In genomic region chr9:70403166-70403565, GRCh38 we compare ENCODE assay signal across 15 cellular contexts. TPM values are rescaled to one million over a fixed set of nuclear protein-coding genes. Genes with fewer than 3 reads are reported as not detected.
DNase-seq lines count a peak whose midpoint lies in the region; TF ChIP-seq lines count a peak whose summit lies in the region.
"Had no signal": no experiment of that assay in that cellular context is flagged by ENCODE, and none has a peak within 500 bp of the region (broad histone marks: within the 10 kb centered on the region; RNA-seq: fewer than 3 reads in every experiment).

No MANE protein-coding gene starts in this region.

- TF ChIP-seq EP300 in sigmoid colon (IDR thresholded peaks at IDR 0.05), result no peak

- peak; percentile 53 for DNase-seq in GM23248
- no peak for DNase-seq in epithelial cell of proximal tubule (ENCODE audit: low read depth)
- peak; percentile 32 for DNase-seq in sigmoid colon
- DNase-seq in SJCRH30, result no peak
- no peak for DNase-seq in iPS-NIHi11 (ENCODE audit: low spot score)
- DNase-seq in medulla oblongata (ENCODE audit: extremely low spot score), result no peak
- DNase-seq in stimulated activated CD4-positive, alpha-beta T cell treated with anti-CD3 and anti-CD28 coated beads, Interleukin-4, amount 100 ng/mL, for 1 hour, result no peak
- DNase-seq: activated CD4-positive, CD25-positive, alpha-beta regulatory T cell; C1 segment of cervical spinal cord; foreskin keratinocyte; left colon; NCI-H1436; NCI-H526; occipital lobe had no signal

- peaks cover 13% of the 10 kb centered on the region; the same call in 1 of the 2 replicates for H4K20me1 ChIP-seq in GM23248 (ENCODE audit: insufficient read depth)

- H3K4me3 ChIP-seq in ACC112 (ENCODE audit: low read depth, low read length) (0 out of 2 replicates have a peak overlapping the region, but pooled peaks have one; percentile 38), GM23248 (peak overlapping the region; percentile 43), epithelial cell of proximal tubule (ENCODE audit: low read depth, low read length) (peak overlapping the region; percentile 32), sigmoid colon (peak overlapping the region in 2 of 4 donors; percentile 0 to 4), SJCRH30 (no peak overlapping the region)

- intact Hi-C loops in sigmoid colon (cut with DNase I), result no loop called here

- 4 to 7% methylated on average over 2 of the region's 2 CpGs for WGBS in GM23248 (ENCODE audit: low coverage in 1 of 2, low lambda C conversion rate in 2 of 2, missing lambda C conversion rate in 2 of 2), 2 experiments
- 64 to 75% methylated on average over 2 of the region's 2 CpGs for WGBS in sigmoid colon, 2 donors

- in situ Hi-C loops in GM23248 (cut with MboI), result no loop called here

- H3K4me2 ChIP-seq in GM23248 (ENCODE audit: unreplicated experiment), result peak overlapping the region; percentile 55

- no peak overlapping the region for H2AFZ ChIP-seq in ACC112 (ENCODE audit: low read length, unreplicated experiment)
- no peak overlapping the region for H2AFZ ChIP-seq in GM23248

- H3F3A ChIP-seq in GM23248 (ENCODE audit: insufficient read depth), result peaks cover 12% of the 10 kb centered on the region

- peak overlapping the region; percentile 49 for H3K9ac ChIP-seq in GM23248

- H3K27ac ChIP-seq in ACC112 (ENCODE audit: low read depth, low read length) (peak overlapping the region; percentile 57), GM23248 (peak overlapping the region; percentile 73), sigmoid colon (peak overlapping the region; percentile 44 to 100 (median 86)), SJCRH30 (no peak overlapping the region)
- H3K27ac ChIP-seq: foreskin keratinocyte had no signal

- no peak for TF ChIP-seq POLR2A in sigmoid colon (IDR thresholded peaks at IDR 0.05)

- TF ChIP-seq CTCF in epithelial cell of proximal tubule (conservative IDR thresholded peaks at IDR 0.05; ENCODE audit: low read depth, low read length), result no peak
- TF ChIP-seq CTCF in sigmoid colon (IDR thresholded peaks at IDR 0.05), result no peak

- H3K36me3 ChIP-seq in ACC112 (ENCODE audit: insufficient read depth, low read length) (no peaks in the 10 kb centered on the region), GM23248 (ENCODE audit: low read depth) (no peaks in the 10 kb centered on the region), sigmoid colon (peaks cover 0 to 7% (median under 1%) of the 10 kb centered on the region in 4 donors), SJCRH30 (no peaks in the 10 kb centered on the region)

- H3K79me2 ChIP-seq in ACC112 (ENCODE audit: control insufficient read depth, insufficient read depth, low read length, unreplicated experiment) (peaks cover 96% of the 10 kb centered on the region), GM23248 (ENCODE audit: insufficient read depth) (peaks cover 100% of the 10 kb centered on the region)

- peaks cover 80% of the 10 kb centered on the region for H3K4me1 ChIP-seq in ACC112 (ENCODE audit: control insufficient read depth, insufficient read depth, low read length, unreplicated experiment)
- H3K4me1 ChIP-seq in GM23248 (ENCODE audit: insufficient read depth), result peaks cover 45% of the 10 kb centered on the region
- peaks cover 0 to 100% (median 98%) of the 10 kb centered on the region in 4 donors for H3K4me1 ChIP-seq in sigmoid colon
- peaks cover 10% of the 10 kb centered on the region for H3K4me1 ChIP-seq in SJCRH30

- H3K9me3 ChIP-seq in GM23248 (ENCODE audit: low read depth), result no peaks in the 10 kb centered on the region
- H3K9me3 ChIP-seq in sigmoid colon, result no peaks in the 10 kb centered on the region
- no peaks in the 10 kb centered on the region; the same call in 1 of the 2 replicates for H3K9me3 ChIP-seq in SJCRH30 (replicated peaks)

- H3K27me3 ChIP-seq in ACC112 (ENCODE audit: insufficient read depth, low read length) (no peaks in the 10 kb centered on the region), GM23248 (replicated peaks; ENCODE audit: insufficient read depth) (no peaks in the 10 kb centered on the region), sigmoid colon (no peaks in the 10 kb centered on the region), SJCRH30 (no peaks in the 10 kb centered on the region)
- H3K27me3 ChIP-seq: foreskin keratinocyte had no signal

- no peaks in the 10 kb centered on the region for H3K9me2 ChIP-seq in GM23248 (ENCODE audit: insufficient read depth)

RNA-seq across cellular contexts. Expression of gene KLF9, which starts 11.3 kb away (rescaled TPM):
- 14.3 and 14.5 TPM in 2 replicates for total RNA-seq in GM23248 (2014; rRNA removed; shearing (Covaris generic))
- polyA plus RNA-seq in GM23248 (2016; fragmentation: Nextera tagmentation; extraction: Ambion mirVana), result 2.5 and 2.6 TPM in 2 replicates
- total RNA-seq in epithelial cell of proximal tubule, result 3.8 and 6.3 TPM in 2 replicates
- 100 to 1,000 TPM; 120 to 184 (median 159) TPM for total RNA-seq in sigmoid colon
- 10 to 100 TPM; 20.4 to 23.7 (median 22.0) TPM for polyA plus RNA-seq in sigmoid colon
- total RNA-seq in SJCRH30 (2014; rRNA removed; shearing (Covaris generic)), result 13.4 and 14.4 TPM in 2 replicates

Comparison
In these comparisons a context has a peak if more than half of its experiments do, and no peak if none do; other contexts are left out.
1. DNase-seq: peak in GM23248 (single experiment) and sigmoid colon (single experiment); none in epithelial cell of proximal tubule (single experiment), SJCRH30 (0 of 2), iPS-NIHi11 (single experiment), medulla oblongata (single experiment) and stimulated activated CD4-positive, alpha-beta T cell treated with anti-CD3 and anti-CD28 coated beads, Interleukin-4, amount 100 ng/mL, for 1 hour (single experiment).